ENCODE assay signal across 8 cellular contexts in the genomic region with DNA sequence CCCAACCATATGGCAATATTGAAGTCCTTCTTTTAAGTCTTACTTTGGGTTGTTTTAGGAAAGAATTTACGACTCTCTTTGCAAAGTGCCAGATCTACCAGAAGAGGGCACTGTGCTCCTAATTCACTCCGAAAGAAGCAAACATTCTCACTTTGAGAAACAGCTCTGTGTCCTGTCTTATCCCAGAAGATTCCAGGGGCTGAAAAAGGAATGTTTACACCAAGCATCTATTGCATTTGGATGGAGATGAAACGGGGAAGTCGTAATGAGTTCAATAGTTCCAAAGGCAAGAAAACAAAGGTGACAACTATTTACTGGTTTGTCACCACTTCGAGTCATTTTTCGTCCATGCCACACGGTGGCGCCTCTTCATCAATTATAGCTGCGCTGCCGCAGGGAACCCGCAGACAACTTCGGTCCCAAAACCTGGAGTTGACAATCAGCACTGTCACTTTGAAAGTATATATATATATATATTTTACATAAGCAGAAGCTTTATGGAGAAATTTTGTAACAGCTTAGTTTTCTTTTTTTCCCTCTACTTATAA.
DNase-seq lines count a peak whose midpoint lies in the region; ATAC-seq and TF ChIP-seq lines count a peak whose summit lies in the region.

No MANE protein-coding gene starts in this region.

- TF ChIP-seq CTCF in GM06990 (IDR thresholded peaks at IDR 0.05; ENCODE audit: insufficient read depth, low read length, poor library complexity, severe bottlenecking) (peak; percentile 75), HCT116 (IDR thresholded peaks at IDR 0.05 in 2 of 3, conservative IDR thresholded peaks at IDR 0.05 in 1 of 3; ENCODE audit: borderline replicate concordance in 1 of 3, insufficient read depth in 1 of 3, low read depth in 2 of 3, low read length in 2 of 3) (peak; percentile 69 to 98 (median 98)), MM.1S (IDR thresholded peaks at IDR 0.05; ENCODE audit: low read length) (peak; percentile 93), parathyroid adenoma (IDR thresholded peaks at IDR 0.05) (peak; percentile 86), tibial artery (IDR thresholded peaks at IDR 0.05) (peak; percentile 83 to 92)

- peak overlapping the region; percentile 44 for H3K27ac Mint-ChIP-seq in activated naive CD8-positive, alpha-beta T cell treated with anti-CD3 and anti-CD28 coated beads for 36 hours

- peak; percentile 47 for DNase-seq in GM06990 (ENCODE audit: extremely low read depth, insufficient read length)
- DNase-seq in HCT116 (ENCODE audit: low read depth, low spot score) = peak; percentile 61
- DNase-seq in MM.1S = peak; percentile 80
- peak; percentile 72 for DNase-seq in activated naive CD8-positive, alpha-beta T cell treated with anti-CD3 and anti-CD28 coated beads for 36 hours
- DNase-seq in Right ventricle myocardium superior = peak; percentile 78
- DNase-seq in tibial artery = peak; percentile 71 to 77

- intact Hi-C loops in HCT116 (cut with micrococcal nuclease) = loop anchor here (1.0 kb wide), 3 partner anchors 19 to 354 kb away; no protein-coding TSS in a partner anchor
- intact Hi-C loops in Right ventricle myocardium superior (cut with DNase I) = loop anchor here (5.0 kb wide), 1 partner anchor 203 kb away; no protein-coding TSS in a partner anchor
- intact Hi-C loops in tibial artery (cut with DNase I; ENCODE audit: low total_unique reads) = loop anchor here (10.0 kb wide), 1 partner anchor 205 kb away; no protein-coding TSS in a partner anchor

- no peak for TF ChIP-seq POLR2A in HCT116 (IDR thresholded peaks at IDR 0.05; ENCODE audit: borderline replicate concordance, extremely low read depth, insufficient read depth, insufficient read length)

- TF ChIP-seq RAD21 in HCT116 (IDR thresholded peaks at IDR 0.05; ENCODE audit: low read depth) = peak; percentile 79

- ATAC-seq in HCT116 (peak; percentile 94), SK-N-SH treated with all-trans-retinoic acid at 6 μM for 48 hours (peak; percentile 81), Right ventricle myocardium superior (ENCODE audit: poor library complexity) (peak; percentile 92)

- H4K20me1 ChIP-seq in HCT116 (ENCODE audit: insufficient read depth) (no peaks in the 10 kb centered on the region), MM.1S (ENCODE audit: insufficient read depth, low read length) (no peaks in the 10 kb centered on the region)

- POLR2A ChIA-PET in HCT116 (lab: Charles Lee) = interaction anchor here (0.8 kb wide), 1 partner anchor 10 kb away, joined by 3 read pairs; no protein-coding TSS in a partner anchor

- H3K9me3 ChIP-seq in HCT116 (ENCODE audit: control insufficient read depth in 1 of 2, insufficient read depth in 1 of 2, low read depth in 1 of 2, low read length in 2 of 2) = no peaks in the 10 kb centered on the region
- no peaks in the 10 kb centered on the region for H3K9me3 ChIP-seq in MM.1S (replicated peaks; ENCODE audit: insufficient read depth, low read length)
- no peaks in the 10 kb centered on the region for H3K9me3 ChIP-seq in parathyroid adenoma (ENCODE audit: control insufficient read depth, low read length)
- H3K9me3 ChIP-seq in tibial artery = no peaks in the 10 kb centered on the region

- H3K4me1 ChIP-seq in HCT116 (ENCODE audit: control insufficient read depth in 1 of 2, insufficient read depth in 2 of 2, low read length in 2 of 2) = no peaks in the 10 kb centered on the region
- no peaks in the 10 kb centered on the region for H3K4me1 ChIP-seq in MM.1S (ENCODE audit: low read length)
- no peaks in the 10 kb centered on the region for H3K4me1 ChIP-seq in parathyroid adenoma
- no peaks in the 10 kb centered on the region for H3K4me1 ChIP-seq in tibial artery

- H3K9me3 Mint-ChIP-seq in activated naive CD8-positive, alpha-beta T cell treated with anti-CD3 and anti-CD28 coated beads for 36 hours = no peaks in the 10 kb centered on the region

- H3K27me3 Mint-ChIP-seq in activated naive CD8-positive, alpha-beta T cell treated with anti-CD3 and anti-CD28 coated beads for 36 hours = peaks cover 30% of the 10 kb centered on the region

- CTCF ChIA-PET in HCT116 (lab: Charles Lee) = interaction anchor here (0.6 to 3.4 kb wide), 47 partner anchors 10 to 683 kb away, joined by 3 to 83 read pairs (median 5); partner anchors contain the start of genes CCN2, SLC18B1 and STX7

- H3K4me3 ChIP-seq in GM06990 (replicated peaks; ENCODE audit: low read depth, low read length) (peak overlapping the region; percentile 68), HCT116 (replicated peaks in 1 of 2; ENCODE audit: low read depth in 1 of 2, low read length in 2 of 2) (peak overlapping the region; percentile 27 to 52), MM.1S (ENCODE audit: low read length) (peak overlapping the region; percentile 69), parathyroid adenoma (ENCODE audit: low read depth, low read length) (peak overlapping the region; percentile 53), tibial artery (peak overlapping the region; percentile 37 to 43)

- H3K4me2 ChIP-seq in HCT116 (ENCODE audit: low read length) (peak overlapping the region; percentile 86), MM.1S (ENCODE audit: low read depth, low read length) (peak overlapping the region; percentile 90), parathyroid adenoma (ENCODE audit: low read length) (peak overlapping the region; percentile 81)

- H3K36me3 ChIP-seq in GM06990 (ENCODE audit: control insufficient read depth, insufficient read depth, low read length) (no peaks in the 10 kb centered on the region), HCT116 (ENCODE audit: control insufficient read depth in 1 of 2, insufficient read depth in 2 of 2, low read length in 2 of 2) (no peaks in the 10 kb centered on the region), MM.1S (replicated peaks; ENCODE audit: insufficient read depth, low read length) (no peaks in the 10 kb centered on the region), parathyroid adenoma (ENCODE audit: control insufficient read depth, insufficient read depth, low read length) (no peaks in the 10 kb centered on the region), tibial artery (no peaks in the 10 kb centered on the region)

- RAD21 ChIA-PET in HCT116 (lab: Charles Lee; ENCODE audit: low non-redundant PET in 1 of 2, low total read pairs in 2 of 2, uncharacterized antibody in 2 of 2, unreplicated experiment in 2 of 2) = interaction anchor here (0.7 to 1.6 kb wide), 5 partner anchors 9 to 354 kb away, joined by 3 to 10 read pairs (median 4); no protein-coding TSS in a partner anchor

- H3K27me3 ChIP-seq in GM06990 (replicated peaks; ENCODE audit: control insufficient read depth, insufficient read depth, low read length) (no peaks in the 10 kb centered on the region; the same call in 1 of the 2 replicates), HCT116 (ENCODE audit: insufficient read depth, low read length) (no peaks in the 10 kb centered on the region), MM.1S (replicated peaks; ENCODE audit: insufficient read depth, low read length) (no peaks in the 10 kb centered on the region), parathyroid adenoma (ENCODE audit: control insufficient read depth, insufficient read depth, low read length) (no peaks in the 10 kb centered on the region), tibial artery (peaks cover 0 to 4% of the 10 kb centered on the region in 2 donors)

- H3F3A ChIP-seq in MM.1S (ENCODE audit: insufficient read depth, low read length) = no peaks in the 10 kb centered on the region

- H3K79me2 ChIP-seq in HCT116 (ENCODE audit: insufficient read depth, low read length) = no peaks in the 10 kb centered on the region
- no peaks in the 10 kb centered on the region for H3K79me2 ChIP-seq in MM.1S (ENCODE audit: low read length)
- no peaks in the 10 kb centered on the region for H3K79me2 ChIP-seq in parathyroid adenoma

- peak overlapping the region; percentile 100 for H2AFZ ChIP-seq in HCT116 (ENCODE audit: low read depth, low read length, poor library complexity, severe bottlenecking)
- peak overlapping the region; percentile 85 for H2AFZ ChIP-seq in MM.1S (ENCODE audit: low read length)
- peak overlapping the region; percentile 81 for H2AFZ ChIP-seq in parathyroid adenoma

- H3K36me3 Mint-ChIP-seq in activated naive CD8-positive, alpha-beta T cell treated with anti-CD3 and anti-CD28 coated beads for 36 hours = no peaks in the 10 kb centered on the region

- H3K27ac ChIP-seq in HCT116 (ENCODE audit: low read depth, low read length) (no peak overlapping the region), MM.1S (ENCODE audit: low read length) (no peak overlapping the region), parathyroid adenoma (no peak overlapping the region), tibial artery (no peak overlapping the region)

- no peaks in the 10 kb centered on the region for H3K4me1 Mint-ChIP-seq in activated naive CD8-positive, alpha-beta T cell treated with anti-CD3 and anti-CD28 coated beads for 36 hours

- H3K4me3 Mint-ChIP-seq in activated naive CD8-positive, alpha-beta T cell treated with anti-CD3 and anti-CD28 coated beads for 36 hours = peak overlapping the region; percentile 82

- BruUV-seq in HCT116 (replicated peaks; lab: Mats Ljungman, UMichigan) = no TSS peak

- H3K9ac ChIP-seq in HCT116 (ENCODE audit: low read length) (no peak overlapping the region), MM.1S (ENCODE audit: low read length) (no peak overlapping the region; the same call in 1 of the 2 replicates), parathyroid adenoma (no peak overlapping the region)

- H3K9me2 ChIP-seq in HCT116 (ENCODE audit: insufficient read depth) (no peaks in the 10 kb centered on the region), MM.1S (replicated peaks; ENCODE audit: insufficient read depth, low read length) (no peaks in the 10 kb centered on the region)

TF ChIP-seq in HCT116, 20 proteins besides CTCF, POLR2A, EP300 and RAD21 (continues in another document):
- TF ChIP-seq ATF3 (IDR thresholded peaks at IDR 0.05) (no peak), EZH2phosphoT487 (IDR thresholded peaks at IDR 0.05; ENCODE audit: borderline replicate concordance) (no peak), ELF1 (IDR thresholded peaks at IDR 0.05; ENCODE audit: borderline replicate concordance, low read depth) (no peak), SP1 (IDR thresholded peaks at IDR 0.05; ENCODE audit: low read depth) (no peak), POLR2AphosphoS5 (IDR thresholded peaks at IDR 0.05; ENCODE audit: low read depth, low read length) (no peak)

TF ChIP-seq in SK-N-SH treated with all-trans-retinoic acid at 6 μM for 48 hours, 23 proteins besides CTCF, POLR2A, EP300 and RAD21 (continues in another document):
- TF ChIP-seq CREB5 (CRISPR knock-in tag; IDR thresholded peaks at IDR 0.05; ENCODE audit: low read depth) = no peak
- no peak for TF ChIP-seq TCF4 (CRISPR knock-in tag; IDR thresholded peaks at IDR 0.05; ENCODE audit: borderline replicate concordance)
